Comparison of ENCODE assay signal across 14 cellular contexts in the genomic region with DNA sequence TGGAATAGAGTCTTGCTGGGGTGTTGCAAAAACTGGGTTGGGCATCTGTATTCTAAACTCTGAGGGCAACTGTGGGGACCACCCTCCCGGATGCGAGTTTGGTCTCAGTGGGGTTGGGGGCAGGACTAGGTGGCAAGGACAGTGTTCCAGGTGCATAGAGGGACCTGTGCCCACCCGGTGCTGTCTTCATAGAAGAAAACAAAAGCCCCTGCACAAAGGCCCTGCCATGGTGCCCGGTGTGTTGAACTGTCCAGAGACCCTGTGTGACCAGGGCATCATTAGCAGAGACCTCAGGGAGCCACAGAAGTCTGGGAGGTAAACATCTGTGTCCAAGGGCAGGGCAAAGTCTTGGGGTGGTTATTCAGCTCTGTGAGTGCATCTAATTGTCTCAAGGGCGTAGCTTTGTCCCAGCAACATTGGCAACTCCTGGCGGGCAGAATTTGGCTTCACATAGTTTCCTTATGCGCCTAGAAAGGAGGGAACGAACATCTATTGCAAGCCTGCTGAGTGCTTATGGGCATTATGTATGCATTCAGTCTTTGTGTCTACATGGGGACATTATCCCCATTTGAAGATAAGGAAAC.
DNase-seq lines count a peak whose midpoint lies in the region; ATAC-seq and TF ChIP-seq lines count a peak whose summit lies in the region.
"Had no signal": no experiment of that assay in that cellular context is flagged by ENCODE, and none has a peak within 500 bp of the region (broad histone marks: within the 10 kb centered on the region; RNA-seq: fewer than 3 reads in every experiment).

No MANE protein-coding gene starts in this region.

- H3K4me1 Mint-ChIP-seq in GM23338, result peaks cover 4% of the 10 kb centered on the region; the same call in 2 of the 3 replicates
- H3K4me1 Mint-ChIP-seq in WTC11, result peaks cover 5% of the 10 kb centered on the region

- no peak for ATAC-seq in GM23338
- no peak for ATAC-seq in WTC11
- ATAC-seq in GM19035 (IDR thresholded peaks at IDR 0.05; ENCODE audit: unreplicated experiment), result no peak

- TF ChIP-seq CTCF in GM23338 (conservative IDR thresholded peaks at IDR 0.05; ENCODE audit: low read depth in 2 of 2), result no peak
- no peak for TF ChIP-seq CTCF in WTC11 (IDR thresholded peaks at IDR 0.05)

- no peaks in the 10 kb centered on the region for H3K4me1 ChIP-seq in GM23338 (ENCODE audit: insufficient read depth)

- no peaks in the 10 kb centered on the region for H3K36me3 ChIP-seq in GM23338 (ENCODE audit: insufficient read depth)
- H3K36me3 ChIP-seq: SJCRH30 had no signal

- CTCF ChIA-PET in WTC11 (lab: Charles Lee), result interaction anchor here (1.2 to 1.3 kb wide), 2 partner anchors 19 to 122 kb away, joined by 4 to 7 read pairs; no protein-coding TSS in a partner anchor

- H3K27me3 ChIP-seq in GM23338 (ENCODE audit: insufficient read depth), result no peaks in the 10 kb centered on the region

- no peaks in the 10 kb centered on the region for H3K79me2 ChIP-seq in GM23338 (replicated peaks; ENCODE audit: insufficient read depth)

- peak overlapping the region; percentile 19; the same call in 1 of the 2 replicates for H2AFZ ChIP-seq in GM23338

- POLR2A ChIA-PET in WTC11 (lab: Charles Lee), result no interaction called here

- H3K27ac Mint-ChIP-seq in GM23338 (no peak overlapping the region), WTC11 (no peak overlapping the region)
- H3K27ac Mint-ChIP-seq: CD4-positive, CD25-positive, alpha-beta regulatory T cell had no signal

- H3K27me3 Mint-ChIP-seq in GM23338 (ENCODE audit: insufficient read depth, low read depth, poor library complexity) (no peaks in the 10 kb centered on the region), WTC11 (ENCODE audit: low read depth) (no peaks in the 10 kb centered on the region)

- H3K27ac ChIP-seq in GM23338 (ENCODE audit: low read depth), result no peak overlapping the region
- peak overlapping the region in 14 of 21 experiments; percentile 25 to 78 (median 60) for H3K27ac ChIP-seq in skin epidermis
- H3K27ac ChIP-seq: SJCRH30 had no signal

- H3F3A ChIP-seq in GM23338 (replicated peaks; ENCODE audit: low read depth), result no peaks in the 10 kb centered on the region

- H3K9me3 Mint-ChIP-seq in GM23338 (no peaks in the 10 kb centered on the region), WTC11 (no peaks in the 10 kb centered on the region; the same call in 1 of the 2 replicates)

- H4K20me1 ChIP-seq in GM23338 (replicated peaks; ENCODE audit: insufficient read depth), result no peaks in the 10 kb centered on the region

- H3K4me2 ChIP-seq in GM23338, result no peak overlapping the region

- H3K4me3 ChIP-seq in GM23338 (no peak overlapping the region), skin epidermis (no peak overlapping the region)
- H3K4me3 ChIP-seq: GM12878, SJCRH30 had no signal

- H3K4me3 Mint-ChIP-seq in GM23338 (no peak overlapping the region), WTC11 (no peak overlapping the region)
- H3K4me3 Mint-ChIP-seq: CD4-positive, CD25-positive, alpha-beta regulatory T cell had no signal

- H3K36me3 Mint-ChIP-seq in GM23338 (ENCODE audit: low read depth) (no peaks in the 10 kb centered on the region), WTC11 (no peaks in the 10 kb centered on the region)
- H3K36me3 Mint-ChIP-seq: CD4-positive, CD25-positive, alpha-beta regulatory T cell had no signal

- DNase-seq in GM23338 (ENCODE audit: low spot score) (no peak), WTC11 (ENCODE audit: low spot score) (peak; percentile 3), iPS-NIHi7 (ENCODE audit: extremely low spot score) (peak; percentile 2), COR-L47 (lab: John Stamatoyannopoulos, UW) (no peak)
- no peak for DNase-seq in stimulated activated CD4-positive, alpha-beta T cell treated with anti-CD3 and anti-CD28 coated beads, Interleukin-4, amount 100 ng/mL, for 24 hours
- DNase-seq: CD4-positive, CD25-positive, alpha-beta regulatory T cell; KBM-7; NCI-H1417 treated with DMSO at 0.1 percent for 48 hours; NCI-H2029 treated with DMSO at 0.1 percent for 48 hours; NCI-H446 treated with DMSO at 0.1 percent for 48 hours; SJCRH30 had no signal

- no peaks in the 10 kb centered on the region for H3K9me2 ChIP-seq in GM23338 (ENCODE audit: insufficient read depth)

TF ChIP-seq in GM23338, 12 proteins besides CTCF, POLR2A, EP300 and RAD21 (continues in another document):
- TF ChIP-seq STAT1 (IDR thresholded peaks at IDR 0.05; ENCODE audit: unreplicated experiment) (no peak), EZH2phosphoT487 (IDR thresholded peaks at IDR 0.05; ENCODE audit: unreplicated experiment) (no peak), POLR2AphosphoS5 (IDR thresholded peaks at IDR 0.05; ENCODE audit: low read depth) (no peak), CREB1 (CRISPR knock-in tag; IDR thresholded peaks at IDR 0.05; ENCODE audit: low read depth) (no peak), ZNF331 (CRISPR knock-in tag; IDR thresholded peaks at IDR 0.05; ENCODE audit: low read depth) (no peak), NANOG (IDR thresholded peaks at IDR 0.05; ENCODE audit: borderline replicate concordance) (no peak), JUNB (IDR thresholded peaks at IDR 0.05; ENCODE audit: unreplicated experiment) (no peak), EZH2 (IDR thresholded peaks at IDR 0.05; ENCODE audit: low read depth, unreplicated experiment) (no peak)
- TF ChIP-seq, protein P1, sequence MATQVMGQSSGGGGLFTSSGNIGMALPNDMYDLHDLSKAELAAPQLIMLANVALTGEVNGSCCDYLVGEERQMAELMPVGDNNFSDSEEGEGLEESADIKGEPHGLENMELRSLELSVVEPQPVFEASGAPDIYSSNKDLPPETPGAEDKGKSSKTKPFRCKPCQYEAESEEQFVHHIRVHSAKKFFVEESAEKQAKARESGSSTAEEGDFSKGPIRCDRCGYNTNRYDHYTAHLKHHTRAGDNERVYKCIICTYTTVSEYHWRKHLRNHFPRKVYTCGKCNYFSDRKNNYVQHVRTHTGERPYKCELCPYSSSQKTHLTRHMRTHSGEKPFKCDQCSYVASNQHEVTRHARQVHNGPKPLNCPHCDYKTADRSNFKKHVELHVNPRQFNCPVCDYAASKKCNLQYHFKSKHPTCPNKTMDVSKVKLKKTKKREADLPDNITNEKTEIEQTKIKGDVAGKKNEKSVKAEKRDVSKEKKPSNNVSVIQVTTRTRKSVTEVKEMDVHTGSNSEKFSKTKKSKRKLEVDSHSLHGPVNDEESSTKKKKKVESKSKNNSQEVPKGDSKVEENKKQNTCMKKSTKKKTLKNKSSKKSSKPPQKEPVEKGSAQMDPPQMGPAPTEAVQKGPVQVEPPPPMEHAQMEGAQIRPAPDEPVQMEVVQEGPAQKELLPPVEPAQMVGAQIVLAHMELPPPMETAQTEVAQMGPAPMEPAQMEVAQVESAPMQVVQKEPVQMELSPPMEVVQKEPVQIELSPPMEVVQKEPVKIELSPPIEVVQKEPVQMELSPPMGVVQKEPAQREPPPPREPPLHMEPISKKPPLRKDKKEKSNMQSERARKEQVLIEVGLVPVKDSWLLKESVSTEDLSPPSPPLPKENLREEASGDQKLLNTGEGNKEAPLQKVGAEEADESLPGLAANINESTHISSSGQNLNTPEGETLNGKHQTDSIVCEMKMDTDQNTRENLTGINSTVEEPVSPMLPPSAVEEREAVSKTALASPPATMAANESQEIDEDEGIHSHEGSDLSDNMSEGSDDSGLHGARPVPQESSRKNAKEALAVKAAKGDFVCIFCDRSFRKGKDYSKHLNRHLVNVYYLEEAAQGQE (IDR thresholded peaks at IDR 0.05; ENCODE audit: unreplicated experiment), result no peak

TF ChIP-seq in WTC11, 78 proteins besides CTCF, POLR2A, EP300 and RAD21:
- TF ChIP-seq, protein P2, sequence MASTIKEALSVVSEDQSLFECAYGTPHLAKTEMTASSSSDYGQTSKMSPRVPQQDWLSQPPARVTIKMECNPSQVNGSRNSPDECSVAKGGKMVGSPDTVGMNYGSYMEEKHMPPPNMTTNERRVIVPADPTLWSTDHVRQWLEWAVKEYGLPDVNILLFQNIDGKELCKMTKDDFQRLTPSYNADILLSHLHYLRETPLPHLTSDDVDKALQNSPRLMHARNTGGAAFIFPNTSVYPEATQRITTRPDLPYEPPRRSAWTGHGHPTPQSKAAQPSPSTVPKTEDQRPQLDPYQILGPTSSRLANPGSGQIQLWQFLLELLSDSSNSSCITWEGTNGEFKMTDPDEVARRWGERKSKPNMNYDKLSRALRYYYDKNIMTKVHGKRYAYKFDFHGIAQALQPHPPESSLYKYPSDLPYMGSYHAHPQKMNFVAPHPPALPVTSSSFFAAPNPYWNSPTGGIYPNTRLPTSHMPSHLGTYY (CRISPR knock-in tag; IDR thresholded peaks at IDR 0.05), result no peak
- TF ChIP-seq NR3C1 (CRISPR knock-in tag; conservative IDR thresholded peaks at IDR 0.05; ENCODE audit: low read depth), result no peak

Comparison
In these comparisons a context has a peak if more than half of its experiments do, and no peak if none do; other contexts are left out.
1. DNase-seq: peak in WTC11 (single experiment) and iPS-NIHi7 (single experiment); none in GM23338 (single experiment), stimulated activated CD4-positive, alpha-beta T cell treated with anti-CD3 and anti-CD28 coated beads, Interleukin-4, amount 100 ng/mL, for 24 hours (single experiment) and COR-L47 (single experiment).